ENCODE assay signal across 1 cellular context in genomic region chr4:186756550-186756949, GRCh38. TPM values are rescaled to one million over a fixed set of nuclear protein-coding genes. Genes with fewer than 3 reads are reported as not detected.
"Had no signal": no experiment of that assay in that cellular context is flagged by ENCODE, and none has a peak within 500 bp of the region (broad histone marks: within the 10 kb centered on the region; RNA-seq: fewer than 3 reads in every experiment).

No MANE protein-coding gene starts in this region.

RNA-seq across cellular contexts. Expression of gene FAT1, which starts 32.9 kb away (rescaled TPM):
- polyA plus RNA-seq: immature natural killer cell had no signal
